Comparison of ENCODE assay signal across 8 cellular contexts in the genomic region with DNA sequence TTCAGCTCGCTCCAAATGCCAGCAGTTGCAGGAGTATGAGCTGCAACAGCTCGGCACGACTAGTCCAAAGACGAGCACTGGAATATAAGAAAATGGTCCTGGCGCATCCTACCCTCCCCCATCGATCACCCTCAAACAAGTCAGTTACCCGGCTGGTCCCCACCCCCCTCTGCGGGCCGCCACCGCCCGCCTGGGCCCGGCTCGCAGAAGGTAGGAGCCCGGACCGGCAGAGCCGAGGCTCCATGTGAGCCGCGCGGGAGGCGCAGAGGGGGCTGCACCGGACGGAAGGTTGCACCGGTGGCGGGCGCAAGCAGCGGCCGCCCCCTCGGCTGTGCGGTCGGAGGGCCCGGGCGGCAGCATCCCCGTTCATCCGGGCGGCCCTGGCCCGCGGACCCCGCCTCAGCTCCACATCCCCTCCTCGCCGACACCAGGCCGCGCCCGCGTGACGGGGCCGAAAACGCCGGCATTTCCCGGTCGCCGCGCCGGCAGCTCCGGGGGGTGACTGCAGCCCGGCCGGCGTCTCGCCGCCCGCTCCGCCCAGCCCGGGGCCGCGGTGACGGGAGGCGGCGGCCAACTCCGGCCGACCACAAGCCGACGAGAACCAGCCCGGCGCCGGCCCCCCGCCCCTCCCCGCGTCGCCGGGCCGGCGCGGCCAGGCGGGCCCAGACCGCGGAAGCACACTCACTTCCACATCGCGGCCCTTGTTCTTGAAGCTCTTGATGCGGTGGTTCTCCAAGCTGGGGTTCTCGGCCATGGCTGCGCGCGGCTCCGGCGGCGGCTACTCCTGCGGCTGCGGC. TPM values are rescaled to one million over a fixed set of nuclear protein-coding genes. Genes with fewer than 3 reads are reported as not detected.
DNase-seq lines count a peak whose midpoint lies in the region; ATAC-seq and TF ChIP-seq lines count a peak whose summit lies in the region.

No MANE protein-coding gene starts in this region.

- no peaks in the 10 kb centered on the region for H3K79me1 ChIP-seq in neuronal stem cell (ENCODE audit: low read depth, low read length)

- H2BK15ac ChIP-seq in neuronal stem cell (ENCODE audit: low read length) = no peak overlapping the region

- H3K4ac ChIP-seq in neuronal stem cell (ENCODE audit: low read length) = no peak overlapping the region

- peak overlapping the region; percentile 49 for H2AK5ac ChIP-seq in neuronal stem cell (ENCODE audit: low read depth, low read length)

- peak overlapping the region; percentile 78 for H3K4me2 ChIP-seq in neuronal stem cell (ENCODE audit: insufficient read depth, low read length, poor library complexity, severe bottlenecking)

- no peak overlapping the region for H4K8ac ChIP-seq in neuronal stem cell (ENCODE audit: low read depth, low read length)

- ATAC-seq in GM18519 (IDR thresholded peaks at IDR 0.05; ENCODE audit: low FRiP score, unreplicated experiment) (peak; percentile 18), HG03064 (IDR thresholded peaks at IDR 0.05; ENCODE audit: low read depth, unreplicated experiment) (peak; percentile 18)

- H3K9me3 ChIP-seq in neuronal stem cell (replicated peaks in 1 of 2; ENCODE audit: control insufficient read depth in 2 of 2, insufficient read depth in 1 of 2, low read depth in 1 of 2, low read length in 2 of 2) = no peaks in the 10 kb centered on the region
- H3K9me3 ChIP-seq in thymus (ENCODE audit: control insufficient read depth) = no peaks in the 10 kb centered on the region

- peak overlapping the region; percentile 73 for H3K14ac ChIP-seq in neuronal stem cell (ENCODE audit: low read length)

- TF ChIP-seq CTCF in fibroblast of villous mesenchyme (IDR thresholded peaks at IDR 0.05; ENCODE audit: insufficient read depth, low read depth, low read length) = no peak

- DNase-seq in RKO (ENCODE audit: low spot score) = peak; percentile 59
- peak; percentile 58 for DNase-seq in activated gamma-delta T cell (lab: John Stamatoyannopoulos, UW)
- DNase-seq in fibroblast of villous mesenchyme (ENCODE audit: low read depth) = peak; percentile 39
- peak; percentile 54 for DNase-seq in neuronal stem cell (ENCODE audit: low spot score)

- H3K27me3 ChIP-seq in ACC112 (ENCODE audit: insufficient read depth, low read length) (no peaks in the 10 kb centered on the region), neuronal stem cell (ENCODE audit: control insufficient read depth in 3 of 3, insufficient read depth in 3 of 3, low read depth in 1 of 3, low read length in 3 of 3) (peaks cover 0 to 4% (median 0%) of the 10 kb centered on the region in 3 experiments), thymus (ENCODE audit: control insufficient read depth, insufficient read depth) (no peaks in the 10 kb centered on the region)

- H3K4me3 ChIP-seq in ACC112 (ENCODE audit: low read depth, low read length) = peak overlapping the region; percentile 84
- H3K4me3 ChIP-seq in fibroblast of villous mesenchyme (ENCODE audit: low read depth, low read length) = peak overlapping the region; percentile 83
- H3K4me3 ChIP-seq in neuronal stem cell (ENCODE audit: low read length in 2 of 2) = peak overlapping the region; percentile 79 to 98
- peak overlapping the region; percentile 89 for H3K4me3 ChIP-seq in thymus (ENCODE audit: low read length)

- peak overlapping the region; percentile 91 for H3K18ac ChIP-seq in neuronal stem cell (ENCODE audit: low read length)

- H2BK12ac ChIP-seq in neuronal stem cell (ENCODE audit: low read length) = no peak overlapping the region

- H3K9ac ChIP-seq in neuronal stem cell (ENCODE audit: low read depth, low read length, poor library complexity) = peak overlapping the region; percentile 89

- peak overlapping the region; percentile 69 for H2BK120ac ChIP-seq in neuronal stem cell (ENCODE audit: low read depth, low read length)

- WGBS in neuronal stem cell (ENCODE audit: extremely low coverage in 2 of 2, insufficient read length in 2 of 2, insufficient replicate concordance in 1 of 2), 2 donors = no CpG with 5 or more reads among the region's 97 CpGs
- WGBS in thymus = under 1% methylated on average over 97 of the region's 97 CpGs

- H3K23ac ChIP-seq in neuronal stem cell (ENCODE audit: low read depth, low read length, poor library complexity) = peak overlapping the region; percentile 60

- H4K91ac ChIP-seq in neuronal stem cell (ENCODE audit: low read depth, low read length, poor library complexity) = no peak overlapping the region

- peak overlapping the region; percentile 90 for H3K27ac ChIP-seq in ACC112 (ENCODE audit: low read depth, low read length)
- H3K27ac ChIP-seq in neuronal stem cell (replicated peaks; ENCODE audit: low read length) = peak overlapping the region; percentile 94
- H3K27ac ChIP-seq in thymus (ENCODE audit: low read depth) = peak overlapping the region; percentile 97

- peaks cover 45% of the 10 kb centered on the region for H3K79me2 ChIP-seq in ACC112 (ENCODE audit: control insufficient read depth, insufficient read depth, low read length, unreplicated experiment)

- H3K36me3 ChIP-seq in ACC112 (ENCODE audit: insufficient read depth, low read length) = no peaks in the 10 kb centered on the region
- peaks cover 0 to 16% of the 10 kb centered on the region in 2 donors for H3K36me3 ChIP-seq in neuronal stem cell (replicated peaks in 1 of 2; ENCODE audit: control insufficient read depth in 2 of 2, insufficient read depth in 2 of 2, low read length in 2 of 2)
- no peaks in the 10 kb centered on the region for H3K36me3 ChIP-seq in thymus (ENCODE audit: control insufficient read depth, insufficient read depth)

- peak overlapping the region; percentile 76 for H2AFZ ChIP-seq in ACC112 (ENCODE audit: low read length, unreplicated experiment)
- peak overlapping the region; percentile 98 for H2AFZ ChIP-seq in neuronal stem cell (ENCODE audit: low read length)

- peaks cover 21% of the 10 kb centered on the region for H3K4me1 ChIP-seq in ACC112 (ENCODE audit: control insufficient read depth, insufficient read depth, low read length, unreplicated experiment)
- peaks cover 4 to 9% of the 10 kb centered on the region in 2 donors for H3K4me1 ChIP-seq in neuronal stem cell (ENCODE audit: control insufficient read depth in 2 of 2, insufficient read depth in 1 of 2, low read depth in 1 of 2, low read length in 2 of 2)
- peaks cover 5% of the 10 kb centered on the region for H3K4me1 ChIP-seq in thymus (ENCODE audit: control insufficient read depth, insufficient read depth, low read length)

- peak overlapping the region; percentile 85 for H2BK5ac ChIP-seq in neuronal stem cell (ENCODE audit: low read length)

RNA-seq across cellular contexts. Expression of gene KPNA3, which starts 0.5 kb away (rescaled TPM):
- 26.1 and 36.7 TPM in 2 replicates for total RNA-seq in fibroblast of villous mesenchyme
- polyA plus RNA-seq in neuronal stem cell (2013, experiment 1 of 2) = 51.6 TPM
- polyA plus RNA-seq in neuronal stem cell (2013, experiment 2 of 2) = 58.7 TPM
- 26.2 TPM for polyA plus RNA-seq in thymus

Comparison
In these comparisons a context has a peak if more than half of its experiments do, and no peak if none do; other contexts are left out.
1. Peak in every context shown above with its lines: DNase-seq, ATAC-seq, H3K4me3 ChIP-seq and H3K27ac ChIP-seq.